In the genomic region with DNA sequence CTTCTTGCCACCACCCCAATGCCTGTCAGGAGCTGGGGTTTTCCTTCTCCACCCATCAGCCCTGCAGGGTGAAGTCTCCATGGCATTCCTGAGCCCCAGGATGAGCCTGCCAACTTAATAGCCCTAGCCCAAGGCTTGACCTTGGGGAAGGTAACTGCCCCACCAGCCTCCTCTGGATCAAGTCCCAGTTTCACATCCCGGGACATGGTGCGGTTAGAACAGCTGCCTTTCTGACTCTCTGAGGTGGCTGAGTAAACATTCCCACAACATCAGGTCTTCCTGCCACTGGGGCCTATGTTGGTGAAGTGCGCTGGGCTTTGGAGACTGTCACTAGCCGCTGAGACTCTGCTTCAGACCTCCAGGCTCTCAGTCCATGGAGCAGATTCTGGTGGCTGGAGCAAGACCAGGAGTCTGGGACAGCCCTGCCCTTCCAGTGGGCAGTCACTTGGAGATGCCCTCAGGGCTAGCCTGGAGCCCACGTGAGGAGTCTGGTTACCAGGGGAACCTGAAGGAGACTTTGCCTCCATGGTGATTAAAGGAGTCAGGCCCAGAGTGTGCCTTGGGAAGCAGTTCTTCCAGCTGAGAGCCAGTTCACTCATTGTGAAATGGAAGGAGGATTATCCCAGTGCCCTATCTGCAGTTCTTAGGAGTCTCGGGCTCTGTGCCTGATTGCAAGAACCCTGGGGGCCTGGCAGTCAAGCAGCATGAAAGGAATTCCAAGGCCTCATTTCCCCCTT, we compare ENCODE assay signal across 12 cellular contexts. TPM values are rescaled to one million over a fixed set of nuclear protein-coding genes. Genes with fewer than 3 reads are reported as not detected.
DNase-seq lines count a peak whose midpoint lies in the region; ATAC-seq lines count a peak whose summit lies in the region.
"Had no signal": no experiment of that assay in that cellular context is flagged by ENCODE, and none has a peak within 500 bp of the region (broad histone marks: within the 10 kb centered on the region; RNA-seq: fewer than 3 reads in every experiment).

No MANE protein-coding gene starts in this region.

- ATAC-seq in left ventricle myocardium superior: peak; percentile 64

- peaks cover 9% of the 10 kb centered on the region for H3K4me1 ChIP-seq in adipocyte (ENCODE audit: control insufficient read depth, insufficient read depth, low read length)

- H3K9me3 ChIP-seq in adipocyte (ENCODE audit: control insufficient read depth, low read length): no peaks in the 10 kb centered on the region
- H3K9me3 ChIP-seq: neutrophil had no signal

- H3K36me3 ChIP-seq in adipocyte (ENCODE audit: control insufficient read depth, insufficient read depth, low read length, severe bottlenecking): no peaks in the 10 kb centered on the region
- H3K36me3 ChIP-seq: neutrophil had no signal

- no peak overlapping the region for H3K9ac ChIP-seq in adipocyte (ENCODE audit: low read length)

- H3K27me3 ChIP-seq in adipocyte (replicated peaks; ENCODE audit: control insufficient read depth, insufficient read depth, low read length): peaks cover 41% of the 10 kb centered on the region

- DNase-seq in HT-29 (ENCODE audit: low spot score) (peak; percentile 76), adipocyte (ENCODE audit: low read depth) (peak; percentile 50), left ventricle myocardium superior (peak; percentile 44), putamen (ENCODE audit: low spot score) (peak; percentile 24), SW 1271 (lab: John Stamatoyannopoulos, UW) (no peak), UCSD-AML1 (lab: John Stamatoyannopoulos, UW; ENCODE audit: unreplicated experiment) (no peak)
- DNase-seq in activated naive CD4-positive, alpha-beta T cell treated with Interleukin-2 at 50 U/mL for 16 hours: no peak
- DNase-seq in activated CD4-positive, alpha-beta T cell treated with anti-CD3 and anti-CD28 coated beads, Interleukin-2, amount 50 U/mL, for 1 hour: no peak
- DNase-seq: activated CD4-positive, alpha-beta T cell treated with anti-CD3 and anti-CD28 coated beads, Interleukin-2, amount 10 ng/mL, durations not matched to agents 24 days and 14 days; CD4-positive, alpha-beta memory T cell; NCI-H1092 had no signal

- intact Hi-C loops in left ventricle myocardium superior (cut with micrococcal nuclease): no loop called here

- H3K4me3 ChIP-seq in adipocyte (ENCODE audit: low read length): no peak overlapping the region

RNA-seq across cellular contexts. Expression of a gene that starts 56.8 kb away (rescaled TPM):
- 19.4 and 22.5 TPM in 2 replicates for total RNA-seq in HT-29 (2014; rRNA removed; shearing (Covaris generic))
- total RNA-seq in left ventricle myocardium superior: 38.2 TPM

Comparison
In these comparisons a context has a peak if more than half of its experiments do, and no peak if none do; other contexts are left out.
1. DNase-seq: peak in HT-29 (single experiment), adipocyte (single experiment), left ventricle myocardium superior (single experiment) and putamen (single experiment); none in SW 1271 (0 of 2), activated naive CD4-positive, alpha-beta T cell treated with Interleukin-2 at 50 U/mL for 16 hours (single experiment), activated CD4-positive, alpha-beta T cell treated with anti-CD3 and anti-CD28 coated beads, Interleukin-2, amount 50 U/mL, for 1 hour (single experiment) and UCSD-AML1 (single experiment).